7 cellular contexts compared by ENCODE assay signal in genomic region chr1:235972316-235973090, GRCh38.
A peak's percentile ranks its signal among the peaks of the same experiment; 100 is the strongest.
DNase-seq lines count a peak whose midpoint lies in the region; ATAC-seq and TF ChIP-seq lines count a peak whose summit lies in the region.

No MANE protein-coding gene starts in this region.

- TF ChIP-seq POLR2A in vagina (IDR thresholded peaks at IDR 0.05), result no peak

- peak overlapping the region; percentile 42 for H4K8ac ChIP-seq in mesendoderm (ENCODE audit: low read depth, low read length)

- peak overlapping the region; percentile 99 for H3K27ac Mint-ChIP-seq in dendritic cell treated with granulocyte-macrophage colony-stimulating factor and Interleukin-4, amounts not matched to agents 40 ng/mL and 50 ng/mL, for 4 days

- no peak overlapping the region for H2BK5ac ChIP-seq in mesendoderm (ENCODE audit: low read length)

- H2AK5ac ChIP-seq in mesendoderm (ENCODE audit: low read length), result no peak overlapping the region

- ATAC-seq in GM18519 (IDR thresholded peaks at IDR 0.05; ENCODE audit: low FRiP score, unreplicated experiment) (peak; percentile 17), HG02642 (IDR thresholded peaks at IDR 0.05; ENCODE audit: poor library complexity, unreplicated experiment) (peak; percentile 44)

- DNase-seq in mesendoderm (peak; percentile 72), vagina (ENCODE audit: extremely low spot score in 2 of 2) (no peak), GM19240 (ENCODE audit: insufficient read length, low spot score) (no peak)

- no CpG with 5 or more reads among the region's 8 CpGs for WGBS in mesendoderm (ENCODE audit: extremely low coverage, insufficient coverage, low lambda C conversion rate)

- intact Hi-C loops in dendritic cell treated with granulocyte-macrophage colony-stimulating factor and Interleukin-4, amounts not matched to agents 40 ng/mL and 50 ng/mL, for 4 days (cut with micrococcal nuclease), result loop anchor here (5.0 to 10.0 kb wide), 3 partner anchors 35 to 465 kb away; no protein-coding TSS in a partner anchor
- intact Hi-C loops in vagina (cut with DNase I), result loop anchor here (10.0 kb wide), 2 partner anchors 72 to 108 kb away; partner anchors contain the start of gene LYST

- no peak overlapping the region for H2BK15ac ChIP-seq in mesendoderm (replicated peaks; ENCODE audit: low read depth)

- H3K27me3 ChIP-seq in OCI-LY1 (ENCODE audit: insufficient read depth, low read length) (no peaks in the 10 kb centered on the region), mesendoderm (ENCODE audit: insufficient read depth, low read length, poor library complexity) (no peaks in the 10 kb centered on the region), vagina (no peaks in the 10 kb centered on the region)

- peak overlapping the region; percentile 32 for H3K18ac ChIP-seq in mesendoderm (ENCODE audit: low read length)

- no peaks in the 10 kb centered on the region for H3K79me1 ChIP-seq in mesendoderm (ENCODE audit: low read length)

- peak overlapping the region; percentile 85 for H3K56ac ChIP-seq in mesendoderm (ENCODE audit: low read length)

- no peaks in the 10 kb centered on the region for H3K9me3 Mint-ChIP-seq in dendritic cell treated with granulocyte-macrophage colony-stimulating factor and Interleukin-4, amounts not matched to agents 40 ng/mL and 50 ng/mL, for 4 days

- H3K23ac ChIP-seq in mesendoderm (ENCODE audit: low read length), result no peak overlapping the region

- TF ChIP-seq CTCF in OCI-LY1 (IDR thresholded peaks at IDR 0.05; ENCODE audit: low read length), result no peak
- TF ChIP-seq CTCF in vagina (IDR thresholded peaks at IDR 0.05), result no peak

- H3K9me2 ChIP-seq in OCI-LY1 (ENCODE audit: low read depth, low read length), result no peaks in the 10 kb centered on the region

- H3K4me1 Mint-ChIP-seq in dendritic cell treated with granulocyte-macrophage colony-stimulating factor and Interleukin-4, amounts not matched to agents 40 ng/mL and 50 ng/mL, for 4 days (ENCODE audit: low read depth), result peaks cover 34% of the 10 kb centered on the region

- no peaks in the 10 kb centered on the region for H3K79me2 ChIP-seq in OCI-LY1 (ENCODE audit: insufficient read depth, low read length)
- no peaks in the 10 kb centered on the region for H3K79me2 ChIP-seq in mesendoderm (ENCODE audit: control insufficient read depth, insufficient read depth, low read length)

- H3K4me1 ChIP-seq in OCI-LY1 (ENCODE audit: insufficient read depth, low read length, severe bottlenecking), result peaks cover 14% of the 10 kb centered on the region
- H3K4me1 ChIP-seq in mesendoderm (ENCODE audit: control insufficient read depth, low read depth, low read length), result no peaks in the 10 kb centered on the region
- H3K4me1 ChIP-seq in vagina, result peaks cover 9% of the 10 kb centered on the region

- H3K4me3 ChIP-seq in OCI-LY1 (ENCODE audit: low read depth, low read length, poor library complexity, severe bottlenecking) (peak overlapping the region; percentile 49), mesendoderm (ENCODE audit: low read length) (no peak overlapping the region), vagina (peak overlapping the region; percentile 34 to 46)

- H2AFZ ChIP-seq in OCI-LY1 (ENCODE audit: low read length), result peak overlapping the region; percentile 96

- no peak overlapping the region for H3K4ac ChIP-seq in mesendoderm (ENCODE audit: low read depth, low read length)

- H4K5ac ChIP-seq in mesendoderm (ENCODE audit: low read length), result no peak overlapping the region

- no peaks in the 10 kb centered on the region for H3K36me3 Mint-ChIP-seq in dendritic cell treated with granulocyte-macrophage colony-stimulating factor and Interleukin-4, amounts not matched to agents 40 ng/mL and 50 ng/mL, for 4 days (ENCODE audit: low read depth)

- H3F3A ChIP-seq in OCI-LY1 (ENCODE audit: insufficient read depth, low read length), result no peaks in the 10 kb centered on the region

- H3K27me3 Mint-ChIP-seq in dendritic cell treated with granulocyte-macrophage colony-stimulating factor and Interleukin-4, amounts not matched to agents 40 ng/mL and 50 ng/mL, for 4 days, result no peaks in the 10 kb centered on the region

- H3K9me3 ChIP-seq in OCI-LY1 (ENCODE audit: low read length) (no peaks in the 10 kb centered on the region), vagina (no peaks in the 10 kb centered on the region)

- H3K27ac ChIP-seq in OCI-LY1 (ENCODE audit: low read depth, low read length, poor library complexity, severe bottlenecking) (no peak overlapping the region), mesendoderm (ENCODE audit: low read depth, low read length) (peak overlapping the region; percentile 31), vagina (peak overlapping the region; percentile 92)

- peak overlapping the region; percentile 71 for H3K4me3 Mint-ChIP-seq in dendritic cell treated with granulocyte-macrophage colony-stimulating factor and Interleukin-4, amounts not matched to agents 40 ng/mL and 50 ng/mL, for 4 days

- H3K4me2 ChIP-seq in OCI-LY1 (ENCODE audit: low read length) (peak overlapping the region; percentile 86), mesendoderm (ENCODE audit: low read length) (peak overlapping the region; percentile 60)

- H3K9ac ChIP-seq in OCI-LY1 (ENCODE audit: low read length) (peak overlapping the region; percentile 57), mesendoderm (ENCODE audit: low read length) (peak overlapping the region; percentile 58)

- no peaks in the 10 kb centered on the region; the same call in 1 of the 2 replicates for H3K36me3 ChIP-seq in OCI-LY1 (ENCODE audit: insufficient read depth, low read length)
- H3K36me3 ChIP-seq in mesendoderm (ENCODE audit: control insufficient read depth, insufficient read depth, low read length), result no peaks in the 10 kb centered on the region
- peaks cover 1 to 10% of the 10 kb centered on the region in 2 donors for H3K36me3 ChIP-seq in vagina

- H4K20me1 ChIP-seq in OCI-LY1 (ENCODE audit: insufficient read depth, low read length), result no peaks in the 10 kb centered on the region

- H2BK120ac ChIP-seq in mesendoderm (ENCODE audit: low read depth, low read length), result no peak overlapping the region
